In genomic region chr2:127634626-127635379, GRCh38 we compare ENCODE assay signal across 25 cellular contexts. TPM values are rescaled to one million over a fixed set of nuclear protein-coding genes. Genes with fewer than 3 reads are reported as not detected.
DNase-seq lines count a peak whose midpoint lies in the region; ATAC-seq and TF ChIP-seq lines count a peak whose summit lies in the region.
"Had no signal": no experiment of that assay in that cellular context is flagged by ENCODE, and none has a peak within 500 bp of the region (broad histone marks: within the 10 kb centered on the region; RNA-seq: fewer than 3 reads in every experiment).

No MANE protein-coding gene starts in this region.

- no peak overlapping the region for H3K4me3 ChIP-seq in DND-41 (ENCODE audit: low read depth in 1 of 2, low read length in 2 of 2)
- H3K4me3 ChIP-seq in mesenchymal stem cell (ENCODE audit: insufficient read depth in 1 of 2, low read depth in 1 of 2, low read length in 2 of 2), result no peak overlapping the region
- H3K4me3 ChIP-seq: adrenal gland, breast epithelium, colonic mucosa, esophagus squamous epithelium, K562, thyroid gland had no signal

- no peak overlapping the region for H3K18ac ChIP-seq in mesenchymal stem cell (ENCODE audit: low read depth in 1 of 2, low read length in 2 of 2)

- no peaks in the 10 kb centered on the region for H3K9me3 ChIP-seq in DND-41 (ENCODE audit: insufficient read depth, low read length, severe bottlenecking)
- no peaks in the 10 kb centered on the region for H3K9me3 ChIP-seq in mesenchymal stem cell (ENCODE audit: control insufficient read depth, low read length)
- H3K9me3 ChIP-seq: adrenal gland, breast epithelium, colonic mucosa, esophagus squamous epithelium, thyroid gland had no signal

- TF ChIP-seq POLR2A in GM18505 (IDR thresholded peaks at IDR 0.05; ENCODE audit: borderline replicate concordance, extremely low read depth, insufficient read depth, insufficient read length), result no peak

- H2BK12ac ChIP-seq in mesenchymal stem cell (ENCODE audit: low read length in 2 of 2), result no peak overlapping the region

- H3K9ac ChIP-seq in DND-41 (ENCODE audit: low read depth, low read length) (peak overlapping the region; percentile 86), mesenchymal stem cell (ENCODE audit: low read length) (no peak overlapping the region)

- peak overlapping the region; percentile 97 for H3K27ac ChIP-seq in DND-41 (ENCODE audit: low read length)
- no peak overlapping the region for H3K27ac ChIP-seq in mesenchymal stem cell (ENCODE audit: low read length, poor library complexity, severe bottlenecking)
- H3K27ac ChIP-seq: breast epithelium, colonic mucosa, esophagus squamous epithelium, thyroid gland had no signal

- 95% methylated on average over 17 of the region's 17 CpGs for WGBS in mesenchymal stem cell

- TF ChIP-seq CTCF in DND-41 (IDR thresholded peaks at IDR 0.05; ENCODE audit: borderline replicate concordance, extremely low read depth, low read length, poor library complexity, severe bottlenecking), result no peak
- no peak for TF ChIP-seq CTCF in activated B cell treated with CpG ODN at 0.5 μM for 24 hours (IDR thresholded peaks at IDR 0.05)

- H4K8ac ChIP-seq in mesenchymal stem cell (ENCODE audit: low read length), result no peak overlapping the region

- H3K27me3 Mint-ChIP-seq in activated B cell treated with CpG ODN at 0.5 μM for 24 hours, result no peaks in the 10 kb centered on the region
- H3K27me3 Mint-ChIP-seq in stimulated activated naive B cell treated with anti-CD40 and anti-IgM and Interleukin-4, amounts not matched to agents 10 μg/mL and 1 μg/mL and 100 μg/mL, for 72 hours, result no peaks in the 10 kb centered on the region
- H3K27me3 Mint-ChIP-seq: activated T-cell treated with anti-CD3 and anti-CD28 coated beads, Interleukin-2, amount 50 U/mL, for 24 hours; stimulated activated naive CD8-positive, alpha-beta T cell treated with anti-CD3 and anti-CD28 coated beads, Interleukin-15, Interleukin-2, amounts not matched to agents 100 ng/mL and 50 ng/mL, for 24 hours had no signal

- peaks cover 98% of the 10 kb centered on the region for H3K4me1 Mint-ChIP-seq in activated B cell treated with CpG ODN at 0.5 μM for 24 hours
- peaks cover 83 to 100% of the 10 kb centered on the region in 2 donors for H3K4me1 Mint-ChIP-seq in stimulated activated naive B cell treated with anti-CD40 and anti-IgM and Interleukin-4, amounts not matched to agents 10 μg/mL and 1 μg/mL and 100 μg/mL, for 72 hours

- H3K27me3 ChIP-seq in DND-41 (ENCODE audit: insufficient read depth, low read length, poor library complexity) (no peaks in the 10 kb centered on the region), mesenchymal stem cell (ENCODE audit: control insufficient read depth in 1 of 2, insufficient read depth in 1 of 2, low read length in 2 of 2) (no peaks in the 10 kb centered on the region)
- H3K27me3 ChIP-seq: adrenal gland, breast epithelium, colonic mucosa, esophagus squamous epithelium, thyroid gland had no signal

- no peak overlapping the region for H3K14ac ChIP-seq in mesenchymal stem cell (ENCODE audit: low read length in 2 of 2)

- no peak overlapping the region for H3K4me3 Mint-ChIP-seq in activated B cell treated with CpG ODN at 0.5 μM for 24 hours
- H3K4me3 Mint-ChIP-seq in stimulated activated naive B cell treated with anti-CD40 and anti-IgM and Interleukin-4, amounts not matched to agents 10 μg/mL and 1 μg/mL and 100 μg/mL, for 72 hours, result peak overlapping the region; percentile 71 to 83
- H3K4me3 Mint-ChIP-seq: activated T-cell treated with anti-CD3 and anti-CD28 coated beads, Interleukin-2, amount 50 U/mL, for 24 hours; stimulated activated naive CD8-positive, alpha-beta T cell treated with anti-CD3 and anti-CD28 coated beads, Interleukin-15, Interleukin-2, amounts not matched to agents 100 ng/mL and 50 ng/mL, for 24 hours had no signal

- H3K36me3 ChIP-seq in DND-41 (ENCODE audit: insufficient read depth, low read length) (peaks cover 81% of the 10 kb centered on the region), mesenchymal stem cell (ENCODE audit: control insufficient read depth in 1 of 2, insufficient read depth in 2 of 2, low read depth in 1 of 2, low read length in 2 of 2) (peaks cover 0 to 5% of the 10 kb centered on the region in 2 experiments)
- H3K36me3 ChIP-seq: adrenal gland, breast epithelium, colonic mucosa, esophagus squamous epithelium, thyroid gland had no signal

- H2BK5ac ChIP-seq in mesenchymal stem cell (ENCODE audit: low read depth, low read length, poor library complexity, severe bottlenecking), result no peak overlapping the region

- H3K23ac ChIP-seq in mesenchymal stem cell (ENCODE audit: low read length in 2 of 2), result no peak overlapping the region

- H3K4ac ChIP-seq in mesenchymal stem cell (ENCODE audit: low read depth in 1 of 2, low read length in 2 of 2), result no peak overlapping the region

- DNase-seq in DND-41 (no peak), activated B cell treated with CpG ODN at 0.5 μM for 24 hours (no peak), mesenchymal stem cell (no peak), OCI-M1 (lab: John Stamatoyannopoulos, UW) (no peak)
- DNase-seq in stimulated activated naive B cell treated with anti-CD40 and anti-IgM and Interleukin-4, amounts not matched to agents 10 μg/mL and 1 μg/mL and 100 μg/mL, for 72 hours, result no peak
- DNase-seq: activated CD4-positive, CD25-positive, alpha-beta regulatory T cell treated with anti-CD3 and anti-CD28 coated beads, Interleukin-2, amount 50 U/mL, for 72 hours; activated gamma-delta T cell treated with Interleukin-2 at 50 U/mL for 16 hours; activated T-cell treated with anti-CD3 and anti-CD28 coated beads, Interleukin-2, amount 50 U/mL, for 24 hours; adrenal gland; colonic mucosa; esophagus squamous epithelium; GDM1; GOT3; islet precursor cell; NCI-H510A treated with DMSO at 0.1 percent for 48 hours; retina; stimulated activated CD4-positive, alpha-beta T cell treated with anti-CD3 and anti-CD28 coated beads, Interleukin-4, amount 100 ng/mL, for 1 hour had no signal

- ATAC-seq in DND-41 (ENCODE audit: insufficient read depth, low read depth), result no peak
- no peak for ATAC-seq in activated B cell treated with CpG ODN at 0.5 μM for 24 hours (ENCODE audit: low read depth)
- ATAC-seq in stimulated activated naive B cell treated with anti-CD40 and anti-IgM and Interleukin-4, amounts not matched to agents 10 μg/mL and 1 μg/mL and 100 μg/mL, for 72 hours (replicated peaks), result no peak
- no peak for ATAC-seq in HG03159 (IDR thresholded peaks at IDR 0.05; ENCODE audit: unreplicated experiment)
- ATAC-seq in GM18505 (IDR thresholded peaks at IDR 0.05; ENCODE audit: unreplicated experiment), result no peak
- ATAC-seq: K562 had no signal

- no peak overlapping the region for H2BK120ac ChIP-seq in mesenchymal stem cell (ENCODE audit: low read depth, low read length)

- H2AK5ac ChIP-seq in mesenchymal stem cell (ENCODE audit: low read length, severe bottlenecking), result no peak overlapping the region

- peak overlapping the region; percentile 27; the same call in 1 of the 2 replicates for H3K4me2 ChIP-seq in DND-41 (ENCODE audit: insufficient read depth, low read length)
- no peak overlapping the region for H3K4me2 ChIP-seq in mesenchymal stem cell (ENCODE audit: low read length, poor library complexity, severe bottlenecking)

- no peak overlapping the region for H2AFZ ChIP-seq in DND-41 (ENCODE audit: low read depth, low read length)
- H2AFZ ChIP-seq in mesenchymal stem cell (ENCODE audit: low read depth, low read length), result no peak overlapping the region

- H3K27ac Mint-ChIP-seq in activated B cell treated with CpG ODN at 0.5 μM for 24 hours, result peak overlapping the region; percentile 83
- peak overlapping the region; percentile 98 for H3K27ac Mint-ChIP-seq in stimulated activated naive B cell treated with anti-CD40 and anti-IgM and Interleukin-4, amounts not matched to agents 10 μg/mL and 1 μg/mL and 100 μg/mL, for 72 hours
- H3K27ac Mint-ChIP-seq: activated T-cell treated with anti-CD3 and anti-CD28 coated beads, Interleukin-2, amount 50 U/mL, for 24 hours; stimulated activated naive CD8-positive, alpha-beta T cell treated with anti-CD3 and anti-CD28 coated beads, Interleukin-15, Interleukin-2, amounts not matched to agents 100 ng/mL and 50 ng/mL, for 24 hours had no signal

- peak overlapping the region; percentile 70 for H4K91ac ChIP-seq in mesenchymal stem cell (ENCODE audit: low read length)

- H3K79me1 ChIP-seq in mesenchymal stem cell (replicated peaks; ENCODE audit: low read length, poor library complexity, severe bottlenecking), result no peaks in the 10 kb centered on the region

- H4K20me1 ChIP-seq in DND-41 (ENCODE audit: insufficient read depth, low read length), result no peaks in the 10 kb centered on the region

- CTCF ChIA-PET in activated B cell treated with CpG ODN at 0.5 μM for 24 hours (lab: Charles Lee), result interaction anchor here (0.5 kb wide), 1 partner anchor 471 kb away, joined by 3 read pairs; no protein-coding TSS in a partner anchor

- intact Hi-C loops in activated B cell treated with CpG ODN at 0.5 μM for 24 hours (cut with micrococcal nuclease), result loop anchor here (10.0 kb wide), 1 partner anchor 550 kb away; no protein-coding TSS in a partner anchor

- H3K9me3 Mint-ChIP-seq in activated B cell treated with CpG ODN at 0.5 μM for 24 hours, result no peaks in the 10 kb centered on the region
- H3K9me3 Mint-ChIP-seq in stimulated activated naive B cell treated with anti-CD40 and anti-IgM and Interleukin-4, amounts not matched to agents 10 μg/mL and 1 μg/mL and 100 μg/mL, for 72 hours, result no peaks in the 10 kb centered on the region
- H3K9me3 Mint-ChIP-seq: activated T-cell treated with anti-CD3 and anti-CD28 coated beads, Interleukin-2, amount 50 U/mL, for 24 hours; stimulated activated naive CD8-positive, alpha-beta T cell treated with anti-CD3 and anti-CD28 coated beads, Interleukin-15, Interleukin-2, amounts not matched to agents 100 ng/mL and 50 ng/mL, for 24 hours had no signal

- H2BK15ac ChIP-seq in mesenchymal stem cell (ENCODE audit: low read depth, poor library complexity, severe bottlenecking), result no peak overlapping the region

- no peaks in the 10 kb centered on the region for H3K36me3 Mint-ChIP-seq in activated B cell treated with CpG ODN at 0.5 μM for 24 hours (ENCODE audit: low read depth)
- H3K36me3 Mint-ChIP-seq in stimulated activated naive B cell treated with anti-CD40 and anti-IgM and Interleukin-4, amounts not matched to agents 10 μg/mL and 1 μg/mL and 100 μg/mL, for 72 hours, result peaks cover 4 to 33% of the 10 kb centered on the region in 2 donors

- POLR2A ChIA-PET in activated B cell treated with CpG ODN at 0.5 μM for 24 hours (lab: Charles Lee), result interaction anchor here (0.5 to 0.8 kb wide), 2 partner anchors 44 to 593 kb away, joined by 3 to 4 read pairs; no protein-coding TSS in a partner anchor

- H3K4me1 ChIP-seq in DND-41 (ENCODE audit: insufficient read depth, low read length) (peaks cover 95% of the 10 kb centered on the region), mesenchymal stem cell (ENCODE audit: control insufficient read depth, insufficient read depth, low read depth, low read length) (peaks cover 27% of the 10 kb centered on the region)
- H3K4me1 ChIP-seq: colonic mucosa had no signal

- peaks cover 37% of the 10 kb centered on the region for H3K79me2 ChIP-seq in DND-41 (ENCODE audit: insufficient read depth, low read length)

RNA-seq across cellular contexts. Expression of gene GPR17, which starts 11.2 kb away (rescaled TPM):
- total RNA-seq in activated B cell treated with CpG ODN at 0.5 μM for 24 hours, result not detected in 2 replicates
- polyA plus RNA-seq in mesenchymal stem cell (2013, experiment 1 of 2), result not detected
- polyA plus RNA-seq in mesenchymal stem cell (2013, experiment 2 of 2), result not detected
- total RNA-seq: activated CD8-positive, alpha-beta memory T cell treated with anti-CD3 and anti-CD28 coated beads for 36 hours; breast epithelium; esophagus squamous epithelium; K562; lung microvascular endothelial cell; thyroid gland had no signal
- polyA plus RNA-seq: K562 had no signal

RNA-seq across cellular contexts. Expression of gene LIMS2, which starts 40.5 kb away (rescaled TPM):
- total RNA-seq in activated B cell treated with CpG ODN at 0.5 μM for 24 hours, result 5.1 and 5.3 TPM in 2 replicates
- 37.6 TPM for polyA plus RNA-seq in mesenchymal stem cell (2013, experiment 1 of 2)
- polyA plus RNA-seq in mesenchymal stem cell (2013, experiment 2 of 2), result 36.4 TPM
